ENCODE assay signal across 15 cellular contexts in the genomic region with DNA sequence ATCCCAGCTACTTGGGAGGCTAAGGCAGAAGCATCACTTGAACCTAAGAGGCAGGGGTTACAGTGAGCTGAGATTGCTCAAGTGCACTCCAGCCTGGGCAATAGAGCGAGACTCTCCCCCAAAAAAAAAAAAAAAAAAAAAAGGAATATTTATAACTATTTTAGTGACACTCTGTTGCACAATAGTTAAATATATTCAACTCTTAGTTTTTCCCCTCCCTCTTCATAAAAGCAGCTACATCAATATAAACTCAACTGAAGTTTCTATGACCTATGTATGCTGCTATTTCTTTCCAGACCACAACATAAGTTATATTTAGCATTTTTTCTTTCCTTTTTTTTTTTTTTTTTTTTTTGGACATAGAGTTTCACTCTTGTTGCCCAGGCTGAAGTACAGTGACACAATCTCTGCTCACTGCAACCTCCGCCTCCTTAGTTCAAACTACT. TPM values are rescaled to one million over a fixed set of nuclear protein-coding genes. Genes with fewer than 3 reads are reported as not detected.
DNase-seq lines count a peak whose midpoint lies in the region; ATAC-seq, FAIRE-seq and TF ChIP-seq lines count a peak whose summit lies in the region.
"Had no signal": no experiment of that assay in that cellular context is flagged by ENCODE, and none has a peak within 500 bp of the region (broad histone marks: within the 10 kb centered on the region; RNA-seq: fewer than 3 reads in every experiment).

No MANE protein-coding gene starts in this region.

- no peak for FAIRE-seq in GM19239 (lab: Jason Lieb, UNC)
- FAIRE-seq: A204.1, GM12878 had no signal

- ATAC-seq in SK-N-SH treated with all-trans-retinoic acid at 6 μM for 48 hours, result peak; percentile 68
- ATAC-seq in HG02884 (IDR thresholded peaks at IDR 0.05; ENCODE audit: unreplicated experiment), result no peak
- ATAC-seq in HG03432 (IDR thresholded peaks at IDR 0.05; ENCODE audit: unreplicated experiment), result no peak
- ATAC-seq: body of pancreas, GM12878 had no signal

- DNase-seq in SIG-M5 treated with dmso at 0.1 percent for 504 hours (lab: John Stamatoyannopoulos, UW; ENCODE audit: unreplicated experiment) (peak; percentile 52), SIG-M5 (lab: John Stamatoyannopoulos, UW) (no peak), fibroblast of villous mesenchyme (ENCODE audit: low read depth) (peak; percentile 78), GM19239 (ENCODE audit: insufficient read length, low spot score) (no peak)
- DNase-seq in effector CD4-positive, alpha-beta T cell, result no peak
- DNase-seq: body of pancreas, DMS53, NCI-H2107, spleen had no signal

- H3K4me3 ChIP-seq in fibroblast of villous mesenchyme (ENCODE audit: low read depth, low read length), result no peak overlapping the region
- H3K4me3 ChIP-seq: body of pancreas, GM12878, lung, spleen had no signal

- TF ChIP-seq CTCF in fibroblast of villous mesenchyme (IDR thresholded peaks at IDR 0.05; ENCODE audit: insufficient read depth, low read depth, low read length), result no peak

TF ChIP-seq in SK-N-SH treated with all-trans-retinoic acid at 6 μM for 48 hours, 23 proteins besides CTCF, POLR2A, EP300 and RAD21:
- TF ChIP-seq ZNF8 (CRISPR knock-in tag; IDR thresholded peaks at IDR 0.05) (no peak), TCF4 (CRISPR knock-in tag; IDR thresholded peaks at IDR 0.05; ENCODE audit: borderline replicate concordance) (no peak), ESRRG (CRISPR knock-in tag; IDR thresholded peaks at IDR 0.05) (no peak), ZNF565 (CRISPR knock-in tag; conservative IDR thresholded peaks at IDR 0.05; ENCODE audit: low read depth) (no peak), ZC3H10 (CRISPR knock-in tag; IDR thresholded peaks at IDR 0.05) (no peak), BACH2 (CRISPR knock-in tag; IDR thresholded peaks at IDR 0.05; ENCODE audit: borderline replicate concordance) (no peak), RARB (CRISPR knock-in tag; IDR thresholded peaks at IDR 0.05) (no peak), OSR1 (CRISPR knock-in tag; IDR thresholded peaks at IDR 0.05) (no peak), TOX (CRISPR knock-in tag; IDR thresholded peaks at IDR 0.05; ENCODE audit: borderline replicate concordance) (no peak), CSDC2 (CRISPR knock-in tag; IDR thresholded peaks at IDR 0.05) (no peak)

RNA-seq across cellular contexts. Expression of gene CELF1, which starts 19.2 kb away (rescaled TPM):
- 124 and 128 TPM in 2 replicates for total RNA-seq in fibroblast of villous mesenchyme

RNA-seq across cellular contexts. Expression of gene PTPMT1, which starts 31.7 kb away (rescaled TPM):
- 66.7 and 71.7 TPM in 2 replicates for total RNA-seq in fibroblast of villous mesenchyme

RNA-seq across cellular contexts. Expression of gene KBTBD4, which starts 45.1 kb away (rescaled TPM):
- 18.7 and 24.2 TPM in 2 replicates for total RNA-seq in fibroblast of villous mesenchyme

RNA-seq across cellular contexts. Expression of gene NDUFS3, which starts 45.2 kb away (rescaled TPM):
- total RNA-seq in fibroblast of villous mesenchyme, result 66.1 and 70.5 TPM in 2 replicates

RNA-seq across cellular contexts. Expression of gene FAM180B, which starts 52.8 kb away (rescaled TPM):
- not detected in 2 replicates for total RNA-seq in fibroblast of villous mesenchyme
- total RNA-seq: spleen had no signal

Comparison
In these comparisons a context has a peak if more than half of its experiments do, and no peak if none do; other contexts are left out.
1. DNase-seq: peak in SIG-M5 treated with dmso at 0.1 percent for 504 hours (single experiment) and fibroblast of villous mesenchyme (single experiment); none in SIG-M5 (single experiment), GM19239 (single experiment) and effector CD4-positive, alpha-beta T cell (single experiment).